8 cellular contexts compared by ENCODE assay signal in genomic region chr11:2268911-2269600, GRCh38. TPM values are rescaled to one million over a fixed set of nuclear protein-coding genes. Genes with fewer than 3 reads are reported as not detected.
DNase-seq lines count a peak whose midpoint lies in the region; ATAC-seq and TF ChIP-seq lines count a peak whose summit lies in the region.

No MANE protein-coding gene starts in this region.

- ATAC-seq in natural killer cell (peak; percentile 40 to 59 (median 45)), GM18867 (IDR thresholded peaks at IDR 0.05; ENCODE audit: unreplicated experiment) (no peak), HG02678 (IDR thresholded peaks at IDR 0.05; ENCODE audit: unreplicated experiment) (no peak)

- peak overlapping the region; percentile 86 for H3K4me3 Mint-ChIP-seq in natural killer cell
- peak overlapping the region; percentile 64 for H3K4me3 Mint-ChIP-seq in stimulated activated naive CD8-positive, alpha-beta T cell treated with anti-CD3 and anti-CD28 coated beads, Interleukin-15, Interleukin-2, amounts not matched to agents 100 ng/mL and 50 ng/mL, for 24 hours

- DNase-seq in AG10803 (ENCODE audit: low read depth), result no peak
- DNase-seq in LNCaP clone FGC (ENCODE audit: low read depth), result no peak
- peak; percentile 27 to 44 for DNase-seq in activated CD8-positive, alpha-beta memory T cell treated with anti-CD3 and anti-CD28 coated beads for 1 hour (ENCODE audit: extremely low read depth in 1 of 2, low read depth in 1 of 2)
- no peak for DNase-seq in epithelial cell of proximal tubule (ENCODE audit: low read depth)
- peak; percentile 66 for DNase-seq in natural killer cell

- peak overlapping the region; percentile 74 to 77 for H3K27ac Mint-ChIP-seq in natural killer cell
- H3K27ac Mint-ChIP-seq in stimulated activated naive CD8-positive, alpha-beta T cell treated with anti-CD3 and anti-CD28 coated beads, Interleukin-15, Interleukin-2, amounts not matched to agents 100 ng/mL and 50 ng/mL, for 24 hours, result peak overlapping the region; percentile 21

- H3K9me3 Mint-ChIP-seq in natural killer cell, result no peaks in the 10 kb centered on the region
- H3K9me3 Mint-ChIP-seq in stimulated activated naive CD8-positive, alpha-beta T cell treated with anti-CD3 and anti-CD28 coated beads, Interleukin-15, Interleukin-2, amounts not matched to agents 100 ng/mL and 50 ng/mL, for 24 hours, result no peaks in the 10 kb centered on the region

- no peaks in the 10 kb centered on the region for H3K27me3 Mint-ChIP-seq in natural killer cell (ENCODE audit: low read depth in 2 of 2)
- H3K27me3 Mint-ChIP-seq in stimulated activated naive CD8-positive, alpha-beta T cell treated with anti-CD3 and anti-CD28 coated beads, Interleukin-15, Interleukin-2, amounts not matched to agents 100 ng/mL and 50 ng/mL, for 24 hours, result peaks cover 19% of the 10 kb centered on the region

- intact Hi-C loops in natural killer cell (cut with micrococcal nuclease), result loop anchor here (5.0 kb wide), 1 partner anchor 33 kb away; the partner anchor contains the start of genes C11orf21 and TSPAN32

- no peaks in the 10 kb centered on the region for H3K36me3 Mint-ChIP-seq in natural killer cell
- H3K36me3 Mint-ChIP-seq in stimulated activated naive CD8-positive, alpha-beta T cell treated with anti-CD3 and anti-CD28 coated beads, Interleukin-15, Interleukin-2, amounts not matched to agents 100 ng/mL and 50 ng/mL, for 24 hours (ENCODE audit: low read depth), result no peaks in the 10 kb centered on the region

- H3K4me3 ChIP-seq in AG10803 (ENCODE audit: low read length) (peak overlapping the region; percentile 24), LNCaP clone FGC (ENCODE audit: low read depth, low read length) (peak overlapping the region; percentile 18; the same call in 1 of the 2 replicates), epithelial cell of proximal tubule (ENCODE audit: low read depth, low read length) (peak overlapping the region; percentile 31)

- H3K4me1 Mint-ChIP-seq in natural killer cell, result peaks cover 34 to 54% of the 10 kb centered on the region in 2 donors
- peaks cover 37% of the 10 kb centered on the region for H3K4me1 Mint-ChIP-seq in stimulated activated naive CD8-positive, alpha-beta T cell treated with anti-CD3 and anti-CD28 coated beads, Interleukin-15, Interleukin-2, amounts not matched to agents 100 ng/mL and 50 ng/mL, for 24 hours (ENCODE audit: low read depth)

- TF ChIP-seq CTCF in AG10803 (conservative IDR thresholded peaks at IDR 0.05; ENCODE audit: low read length) (no peak), LNCaP clone FGC (IDR thresholded peaks at IDR 0.05; ENCODE audit: control insufficient read depth, extremely low read depth, insufficient read depth) (no peak), epithelial cell of proximal tubule (conservative IDR thresholded peaks at IDR 0.05; ENCODE audit: low read depth, low read length) (no peak), natural killer cell (IDR thresholded peaks at IDR 0.05) (no peak)

RNA-seq across cellular contexts. Expression of gene ASCL2, which starts 1.3 kb away (rescaled TPM):
- total RNA-seq in epithelial cell of proximal tubule, result 0.12 TPM in 1 of 2 replicates, not detected in the other
- total RNA-seq in natural killer cell, result 10 to 100 TPM; 10.8 to 16.8 (median 16.0) TPM

RNA-seq across cellular contexts. Expression of gene C11orf21, which starts 32.7 kb away (rescaled TPM):
- total RNA-seq in epithelial cell of proximal tubule, result not detected in 2 replicates
- 100 to 1,000 TPM; 227 to 325 (median 237) TPM for total RNA-seq in natural killer cell

RNA-seq across cellular contexts. Expression of gene TSPAN32, which starts 32.8 kb away (rescaled TPM):
- total RNA-seq in epithelial cell of proximal tubule (not detected in 2 replicates), natural killer cell (100 to 1,000 TPM; 268 to 327 (median 299) TPM)

Comparison
In these comparisons a context has a peak if more than half of its experiments do, and no peak if none do; other contexts are left out.
1. DNase-seq: peak in activated CD8-positive, alpha-beta memory T cell treated with anti-CD3 and anti-CD28 coated beads for 1 hour (2 of 2) and natural killer cell (single experiment); none in AG10803 (single experiment), LNCaP clone FGC (single experiment) and epithelial cell of proximal tubule (single experiment).
2. ATAC-seq: peak in natural killer cell (3 of 3); none in GM18867 (single experiment) and HG02678 (single experiment).
3. RNA of gene ASCL2, which starts 1.3 kb away (total RNA-seq): 10.8 to 16.8 TPM in natural killer cell; 0.12 TPM in epithelial cell of proximal tubule; every median in the first group is over 10 times any median in the second.
4. RNA of gene C11orf21, which starts 32.7 kb away (total RNA-seq): 227 to 325 TPM in natural killer cell; not detected in epithelial cell of proximal tubule; every median in the first group is over 100 times any median in the second.
5. RNA of gene TSPAN32, which starts 32.8 kb away (total RNA-seq): 268 to 327 TPM in natural killer cell; not detected in epithelial cell of proximal tubule; every median in the first group is over 100 times any median in the second.
6. Peak in every context shown above with its lines, with median percentiles within 50 percentile points of each other: H3K4me3 ChIP-seq.